1 cellular context compared by ENCODE assay signal in genomic region chr1:155706101-155706619, GRCh38.
TF ChIP-seq lines count a peak whose summit lies in the region.

No MANE protein-coding gene starts in this region.

TF ChIP-seq in SK-N-SH treated with all-trans-retinoic acid at 6 μM for 48 hours, 23 proteins besides CTCF, POLR2A, EP300 and RAD21 (continued from another document):
- TF ChIP-seq CSRNP3 (CRISPR knock-in tag; IDR thresholded peaks at IDR 0.05) (no peak), GLIS3 (CRISPR knock-in tag; IDR thresholded peaks at IDR 0.05) (no peak), TCF4 (CRISPR knock-in tag; IDR thresholded peaks at IDR 0.05; ENCODE audit: borderline replicate concordance) (no peak), ZFP3 (CRISPR knock-in tag; IDR thresholded peaks at IDR 0.05) (no peak), ISL1 (CRISPR knock-in tag; IDR thresholded peaks at IDR 0.05) (no peak), ZC3H10 (CRISPR knock-in tag; IDR thresholded peaks at IDR 0.05) (no peak), CSDC2 (CRISPR knock-in tag; IDR thresholded peaks at IDR 0.05) (no peak), PPARA (CRISPR knock-in tag; IDR thresholded peaks at IDR 0.05; ENCODE audit: borderline replicate concordance) (no peak)
- TF ChIP-seq, protein P1, sequence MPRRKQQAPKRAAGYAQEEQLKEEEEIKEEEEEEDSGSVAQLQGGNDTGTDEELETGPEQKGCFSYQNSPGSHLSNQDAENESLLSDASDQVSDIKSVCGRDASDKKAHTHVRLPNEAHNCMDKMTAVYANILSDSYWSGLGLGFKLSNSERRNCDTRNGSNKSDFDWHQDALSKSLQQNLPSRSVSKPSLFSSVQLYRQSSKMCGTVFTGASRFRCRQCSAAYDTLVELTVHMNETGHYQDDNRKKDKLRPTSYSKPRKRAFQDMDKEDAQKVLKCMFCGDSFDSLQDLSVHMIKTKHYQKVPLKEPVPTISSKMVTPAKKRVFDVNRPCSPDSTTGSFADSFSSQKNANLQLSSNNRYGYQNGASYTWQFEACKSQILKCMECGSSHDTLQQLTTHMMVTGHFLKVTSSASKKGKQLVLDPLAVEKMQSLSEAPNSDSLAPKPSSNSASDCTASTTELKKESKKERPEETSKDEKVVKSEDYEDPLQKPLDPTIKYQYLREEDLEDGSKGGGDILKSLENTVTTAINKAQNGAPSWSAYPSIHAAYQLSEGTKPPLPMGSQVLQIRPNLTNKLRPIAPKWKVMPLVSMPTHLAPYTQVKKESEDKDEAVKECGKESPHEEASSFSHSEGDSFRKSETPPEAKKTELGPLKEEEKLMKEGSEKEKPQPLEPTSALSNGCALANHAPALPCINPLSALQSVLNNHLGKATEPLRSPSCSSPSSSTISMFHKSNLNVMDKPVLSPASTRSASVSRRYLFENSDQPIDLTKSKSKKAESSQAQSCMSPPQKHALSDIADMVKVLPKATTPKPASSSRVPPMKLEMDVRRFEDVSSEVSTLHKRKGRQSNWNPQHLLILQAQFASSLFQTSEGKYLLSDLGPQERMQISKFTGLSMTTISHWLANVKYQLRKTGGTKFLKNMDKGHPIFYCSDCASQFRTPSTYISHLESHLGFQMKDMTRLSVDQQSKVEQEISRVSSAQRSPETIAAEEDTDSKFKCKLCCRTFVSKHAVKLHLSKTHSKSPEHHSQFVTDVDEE (CRISPR knock-in tag; IDR thresholded peaks at IDR 0.05): no peak
